ENCODE assay signal across 17 cellular contexts in genomic region chr12:125890366-125890905, GRCh38.
DNase-seq lines count a peak whose midpoint lies in the region; ATAC-seq and TF ChIP-seq lines count a peak whose summit lies in the region.
"Had no signal": no experiment of that assay in that cellular context is flagged by ENCODE, and none has a peak within 500 bp of the region (broad histone marks: within the 10 kb centered on the region; RNA-seq: fewer than 3 reads in every experiment).

No MANE protein-coding gene starts in this region.

- peaks cover 0 to 22% (median 4%) of the 10 kb centered on the region in 9 donors for H3K4me1 ChIP-seq in heart right ventricle
- peaks cover 0 to 4% of the 10 kb centered on the region in 2 donors for H3K4me1 ChIP-seq in muscle layer of duodenum (ENCODE audit: control insufficient read depth in 1 of 2, insufficient read depth in 2 of 2, low read length in 2 of 2)
- H3K4me1 ChIP-seq in upper lobe of right lung, result no peaks in the 10 kb centered on the region
- H3K4me1 ChIP-seq: BLaER1 treated with 17β-estradiol and CSF1 and Interleukin-3, amounts not matched to agents 10 nM and 100 nM had no signal

- peak; percentile 53 for ATAC-seq in Right ventricle myocardium inferior
- peak in 4 of 8 donors; percentile 61 to 81 (median 66) for ATAC-seq in heart right ventricle
- ATAC-seq in upper lobe of right lung, result peak; percentile 20
- no peak for ATAC-seq in GM21737 (IDR thresholded peaks at IDR 0.05; ENCODE audit: unreplicated experiment)
- ATAC-seq in activated T-cell treated with anti-CD3 and anti-CD28 coated beads, Interleukin-2, amount 50 U/mL, for 4 hours, result no peak
- ATAC-seq: Panc1 had no signal

- no peaks in the 10 kb centered on the region for H3K27me3 Mint-ChIP-seq in activated T-cell treated with anti-CD3 and anti-CD28 coated beads, Interleukin-2, amount 50 U/mL, for 4 hours (ENCODE audit: low read depth)

- intact Hi-C loops in Right ventricle myocardium inferior (cut with DNase I) (loop anchor here (1.0 kb wide), 1 partner anchor 18 kb away; no protein-coding TSS in a partner anchor), cardiac septum (cut with DNase I) (no loop called here), heart right ventricle (cut with DNase I) (no loop called here), upper lobe of right lung (cut with DNase I) (no loop called here)

- 63 to 68% methylated on average over 7 of the region's 7 CpGs for WGBS in heart right ventricle, 2 donors

- TF ChIP-seq CTCF in heart right ventricle (IDR thresholded peaks at IDR 0.05) (no peak), upper lobe of right lung (IDR thresholded peaks at IDR 0.05) (no peak)

- H3K4me1 Mint-ChIP-seq in activated T-cell treated with anti-CD3 and anti-CD28 coated beads, Interleukin-2, amount 50 U/mL, for 4 hours (ENCODE audit: low read depth), result no peaks in the 10 kb centered on the region

- H3K9me3 Mint-ChIP-seq in activated T-cell treated with anti-CD3 and anti-CD28 coated beads, Interleukin-2, amount 50 U/mL, for 4 hours, result no peaks in the 10 kb centered on the region

- H3K4me3 Mint-ChIP-seq in activated T-cell treated with anti-CD3 and anti-CD28 coated beads, Interleukin-2, amount 50 U/mL, for 4 hours, result no peak overlapping the region

- no peak overlapping the region for H3K4me3 ChIP-seq in heart right ventricle
- H3K4me3 ChIP-seq in muscle layer of duodenum (ENCODE audit: low read depth in 1 of 2, low read length in 2 of 2), result no peak overlapping the region
- no peak overlapping the region for H3K4me3 ChIP-seq in upper lobe of right lung
- H3K4me3 ChIP-seq: BLaER1 treated with 17β-estradiol and CSF1 and Interleukin-3, amounts not matched to agents 10 nM and 100 nM had no signal

- H3K36me3 ChIP-seq in heart right ventricle (no peaks in the 10 kb centered on the region), muscle layer of duodenum (ENCODE audit: control insufficient read depth in 1 of 2, insufficient read depth in 2 of 2, low read length in 2 of 2) (no peaks in the 10 kb centered on the region), upper lobe of right lung (no peaks in the 10 kb centered on the region)
- H3K36me3 ChIP-seq: BLaER1 treated with 17β-estradiol and CSF1 and Interleukin-3, amounts not matched to agents 10 nM and 100 nM had no signal

- DNase-seq in Right ventricle myocardium inferior (ENCODE audit: missing footprints), result no peak
- no peak for DNase-seq in cardiac septum (ENCODE audit: low spot score)
- no peak for DNase-seq in heart right ventricle
- DNase-seq in upper lobe of right lung, result no peak
- no peak for DNase-seq in C1 segment of cervical spinal cord (lab: John Stamatoyannopoulos, UW)
- no peak for DNase-seq in activated T-cell treated with anti-CD3 and anti-CD28 coated beads, Interleukin-2, amount 50 U/mL, for 4 hours
- DNase-seq: Karpas-422, MM.1S, NCI-H1105, NCI-H187, NCI-H446 treated with DMSO at 0.1 percent for 48 hours, NCI-H748 treated with DMSO at 0.1 percent for 48 hours had no signal

- no peaks in the 10 kb centered on the region for H3K27me3 ChIP-seq in heart right ventricle
- H3K27me3 ChIP-seq in muscle layer of duodenum (ENCODE audit: low read depth, low read length), result no peaks in the 10 kb centered on the region
- no peaks in the 10 kb centered on the region for H3K27me3 ChIP-seq in upper lobe of right lung
- H3K27me3 ChIP-seq: BLaER1 treated with 17β-estradiol and CSF1 and Interleukin-3, amounts not matched to agents 10 nM and 100 nM had no signal

- H3K27ac ChIP-seq in heart right ventricle (peak overlapping the region in 9 of 10 donors; percentile 38 to 82 (median 69)), muscle layer of duodenum (ENCODE audit: low read length) (peak overlapping the region; percentile 28), upper lobe of right lung (no peak overlapping the region)
- H3K27ac ChIP-seq: 22Rv1; BLaER1 treated with 17β-estradiol and CSF1 and Interleukin-3, amounts not matched to agents 10 nM and 100 nM had no signal

- no peaks in the 10 kb centered on the region for H3K36me3 Mint-ChIP-seq in activated T-cell treated with anti-CD3 and anti-CD28 coated beads, Interleukin-2, amount 50 U/mL, for 4 hours (ENCODE audit: insufficient read depth)

- peaks cover 0 to 3% (median 0%) of the 10 kb centered on the region in 11 donors for H3K9me3 ChIP-seq in heart right ventricle
- H3K9me3 ChIP-seq in muscle layer of duodenum (ENCODE audit: control insufficient read depth in 1 of 2, low read length in 2 of 2), result no peaks in the 10 kb centered on the region
- no peaks in the 10 kb centered on the region for H3K9me3 ChIP-seq in upper lobe of right lung
- H3K9me3 ChIP-seq: BLaER1 treated with 17β-estradiol and CSF1 and Interleukin-3, amounts not matched to agents 10 nM and 100 nM had no signal

Comparison
In these comparisons a context has a peak if more than half of its experiments do, and no peak if none do; other contexts are left out.
1. ATAC-seq: peak in Right ventricle myocardium inferior (single experiment) and upper lobe of right lung (single experiment); none in GM21737 (single experiment) and activated T-cell treated with anti-CD3 and anti-CD28 coated beads, Interleukin-2, amount 50 U/mL, for 4 hours (0 of 2).